In the genomic region with DNA sequence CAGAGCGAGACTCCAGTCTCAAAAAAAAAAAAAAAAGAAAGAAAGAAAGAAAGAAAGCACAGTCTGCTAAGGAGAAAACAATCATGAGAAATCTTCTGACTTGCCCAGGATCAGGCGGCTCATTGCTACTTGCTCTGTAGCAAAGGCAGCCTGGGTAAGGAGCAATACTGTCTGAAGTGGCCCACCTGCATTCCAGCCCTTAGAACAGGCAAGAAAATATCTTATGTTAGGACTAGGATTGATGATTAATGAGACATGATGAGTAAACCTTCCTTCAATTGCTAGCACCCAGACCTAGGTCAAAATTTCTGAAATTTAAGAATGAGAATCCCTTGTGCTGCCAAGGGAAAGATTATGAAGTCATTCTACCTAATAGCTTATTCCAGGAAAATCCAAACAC, we compare ENCODE assay signal across 17 cellular contexts.
DNase-seq lines count a peak whose midpoint lies in the region; FAIRE-seq and TF ChIP-seq lines count a peak whose summit lies in the region.
"Had no signal": no experiment of that assay in that cellular context is flagged by ENCODE, and none has a peak within 500 bp of the region (broad histone marks: within the 10 kb centered on the region; RNA-seq: fewer than 3 reads in every experiment).

No MANE protein-coding gene starts in this region.

- H3K79me2 ChIP-seq in keratinocyte (ENCODE audit: control insufficient read depth, insufficient read depth, low read length) (no peaks in the 10 kb centered on the region), smooth muscle cell (ENCODE audit: low read depth) (no peaks in the 10 kb centered on the region)

- H3K27me3 ChIP-seq in bronchial epithelial cell (ENCODE audit: control insufficient read depth, insufficient read depth, low read length): no peaks in the 10 kb centered on the region
- no peaks in the 10 kb centered on the region for H3K27me3 ChIP-seq in keratinocyte (ENCODE audit: control insufficient read depth, extremely low read depth, insufficient read depth, low read length)
- no peaks in the 10 kb centered on the region for H3K27me3 ChIP-seq in smooth muscle cell (ENCODE audit: low read depth)
- H3K27me3 ChIP-seq: BLaER1 treated with 17β-estradiol and CSF1 and Interleukin-3, amounts not matched to agents 10 nM and 100 nM had no signal

- H3K4me2 ChIP-seq in keratinocyte (ENCODE audit: control insufficient read depth, extremely low read depth, insufficient read depth, low read depth, low read length): no peak overlapping the region
- no peak overlapping the region for H3K4me2 ChIP-seq in smooth muscle cell
- H3K4me2 ChIP-seq: BLaER1 treated with 17β-estradiol and CSF1 and Interleukin-3, amounts not matched to agents 10 nM and 100 nM had no signal

- H2AFZ ChIP-seq in keratinocyte (ENCODE audit: control insufficient read depth, low read length) (no peak overlapping the region), smooth muscle cell (ENCODE audit: low read depth) (no peak overlapping the region)
- H2AFZ ChIP-seq: GM23248 had no signal

- no peak for TF ChIP-seq CTCF in bronchial epithelial cell (IDR thresholded peaks at IDR 0.05; ENCODE audit: insufficient read depth, low read length, severe bottlenecking)
- TF ChIP-seq CTCF in keratinocyte (optimal IDR thresholded peaks at IDR 0.05 in 1 of 3, IDR thresholded peaks at IDR 0.05 in 1 of 3, conservative IDR thresholded peaks at IDR 0.05 in 1 of 3; ENCODE audit: extremely low read depth in 1 of 3, insufficient read depth in 2 of 3, low read length in 3 of 3): no peak
- no peak for TF ChIP-seq CTCF in smooth muscle cell (IDR thresholded peaks at IDR 0.05; ENCODE audit: borderline replicate concordance, insufficient read depth, poor library complexity, severe bottlenecking)

- H3K36me3 ChIP-seq in bronchial epithelial cell (ENCODE audit: control insufficient read depth, insufficient read depth, low read length) (no peaks in the 10 kb centered on the region), keratinocyte (ENCODE audit: control insufficient read depth in 2 of 2, extremely low read depth in 1 of 2, insufficient read depth in 2 of 2, low read length in 2 of 2) (peaks cover 0 to 2% of the 10 kb centered on the region in 2 experiments), smooth muscle cell (ENCODE audit: low read depth) (no peaks in the 10 kb centered on the region)
- H3K36me3 ChIP-seq: BLaER1 treated with 17β-estradiol and CSF1 and Interleukin-3, amounts not matched to agents 10 nM and 100 nM; HAP-1 had no signal

- dilution Hi-C loops in keratinocyte (cut with MboI; ENCODE audit: extremely low pct_ligation_motif_present, low sequenced_read_pairs): no loop called here

- 84% methylated on average over 2 of the region's 2 CpGs for WGBS in smooth muscle cell (ENCODE audit: low lambda C conversion rate)

- peak; percentile 14 for DNase-seq in Caki2 (ENCODE audit: low read depth)
- DNase-seq in bronchial epithelial cell (ENCODE audit: low read depth): peak; percentile 59
- DNase-seq in keratinocyte (ENCODE audit: low read depth, low spot score): no peak
- DNase-seq in smooth muscle cell (lab: John Stamatoyannopoulos, UW; ENCODE audit: unreplicated experiment): no peak
- DNase-seq in stimulated activated CD4-positive, alpha-beta T cell treated with anti-CD3 and anti-CD28 coated beads, Interleukin-2, amount 100 ng/mL, for 24 hours: no peak
- no peak for DNase-seq in DMS53 (lab: John Stamatoyannopoulos, UW)
- no peak for DNase-seq in NCI-H1930 (lab: John Stamatoyannopoulos, UW)
- no peak for DNase-seq in middle frontal gyrus (ENCODE audit: extremely low spot score, low spot score)
- DNase-seq: 8988T; CD8-positive, alpha-beta T cell; DMS 273 treated with DMSO at 0.1 percent for 48 hours; GM23248 had no signal

- in situ Hi-C loops in Caki2 (cut with HindIII; ENCODE audit: low pct_unique_long_range_greater_than_20kb, low sequenced_read_pairs): no loop called here

- H3K27ac ChIP-seq in keratinocyte (ENCODE audit: control insufficient read depth, insufficient read depth, low read length) (peak overlapping the region; percentile 10), smooth muscle cell (ENCODE audit: low read depth) (peak overlapping the region; percentile 76)
- H3K27ac ChIP-seq: BLaER1 treated with 17β-estradiol and CSF1 and Interleukin-3, amounts not matched to agents 10 nM and 100 nM; GM23248; HL-60 had no signal

- H3K4me1 ChIP-seq in keratinocyte (ENCODE audit: control insufficient read depth, extremely low read depth, insufficient read depth, low read length): peaks cover 17% of the 10 kb centered on the region
- no peaks in the 10 kb centered on the region for H3K4me1 ChIP-seq in smooth muscle cell (ENCODE audit: low read depth)
- H3K4me1 ChIP-seq: BLaER1 treated with 17β-estradiol and CSF1 and Interleukin-3, amounts not matched to agents 10 nM and 100 nM; HAP-1 had no signal

- no peaks in the 10 kb centered on the region for H3F3A ChIP-seq in smooth muscle cell (ENCODE audit: low read depth)

- no peak overlapping the region for H3K9ac ChIP-seq in keratinocyte (ENCODE audit: control insufficient read depth, extremely low read depth, insufficient read depth, low read length)
- no peak overlapping the region for H3K9ac ChIP-seq in smooth muscle cell (ENCODE audit: low read depth)
- H3K9ac ChIP-seq: BLaER1 treated with 17β-estradiol and CSF1 and Interleukin-3, amounts not matched to agents 10 nM and 100 nM; GM23248 had no signal

- H3K4me3 ChIP-seq in bronchial epithelial cell (ENCODE audit: low read depth, low read length) (no peak overlapping the region), keratinocyte (ENCODE audit: control insufficient read depth in 2 of 3, extremely low read depth in 1 of 3, insufficient read depth in 2 of 3, low read depth in 1 of 3, low read length in 3 of 3) (no peak overlapping the region), smooth muscle cell (no peak overlapping the region)
- H3K4me3 ChIP-seq: BLaER1 treated with 17β-estradiol and CSF1 and Interleukin-3, amounts not matched to agents 10 nM and 100 nM; GM23248; HAP-1 had no signal

- H3K9me3 ChIP-seq in keratinocyte (ENCODE audit: control insufficient read depth, low read depth, low read length) (no peaks in the 10 kb centered on the region), smooth muscle cell (replicated peaks; ENCODE audit: low read depth) (no peaks in the 10 kb centered on the region)
- H3K9me3 ChIP-seq: BLaER1 treated with 17β-estradiol and CSF1 and Interleukin-3, amounts not matched to agents 10 nM and 100 nM; HAP-1 had no signal

- no peaks in the 10 kb centered on the region for H4K20me1 ChIP-seq in keratinocyte (ENCODE audit: control insufficient read depth, extremely low read depth, insufficient read depth, low read length)
- H4K20me1 ChIP-seq in smooth muscle cell (ENCODE audit: low read depth): no peaks in the 10 kb centered on the region
- H4K20me1 ChIP-seq: BLaER1 treated with 17β-estradiol and CSF1 and Interleukin-3, amounts not matched to agents 10 nM and 100 nM had no signal

- FAIRE-seq in bronchial epithelial cell (lab: Jason Lieb, UNC) (no peak), keratinocyte (lab: Jason Lieb, UNC) (no peak)
- FAIRE-seq: G401.6, GM12891 had no signal

- no peaks in the 10 kb centered on the region for H3K9me1 ChIP-seq in keratinocyte (ENCODE audit: control insufficient read depth, extremely low read depth, insufficient read depth, low read length)

Comparison
In these comparisons a context has a peak if more than half of its experiments do, and no peak if none do; other contexts are left out.
1. DNase-seq: peak in Caki2 (single experiment) and bronchial epithelial cell (single experiment); none in keratinocyte (single experiment), smooth muscle cell (single experiment), stimulated activated CD4-positive, alpha-beta T cell treated with anti-CD3 and anti-CD28 coated beads, Interleukin-2, amount 100 ng/mL, for 24 hours (0 of 2), DMS53 (single experiment), NCI-H1930 (0 of 2) and middle frontal gyrus (single experiment).